Comparison of ENCODE assay signal across 11 cellular contexts in genomic region chr1:21291184-21291583, GRCh38. TPM values are rescaled to one million over a fixed set of nuclear protein-coding genes. Genes with fewer than 3 reads are reported as not detected.
DNase-seq lines count a peak whose midpoint lies in the region; ATAC-seq lines count a peak whose summit lies in the region.
"Had no signal": no experiment of that assay in that cellular context is flagged by ENCODE, and none has a peak within 500 bp of the region (broad histone marks: within the 10 kb centered on the region; RNA-seq: fewer than 3 reads in every experiment).

No MANE protein-coding gene starts in this region.

- H3K9ac ChIP-seq in muscle layer of colon (ENCODE audit: low read length), result peak overlapping the region; percentile 21

- no peak overlapping the region for H3K4me3 ChIP-seq in muscle layer of colon (ENCODE audit: low read depth in 1 of 2, low read length in 2 of 2)

- peak overlapping the region; percentile 89 for H3K4me3 Mint-ChIP-seq in stimulated activated naive CD8-positive, alpha-beta T cell treated with anti-CD3 and anti-CD28 coated beads, Interleukin-15, Interleukin-2, amounts not matched to agents 100 ng/mL and 50 ng/mL, for 24 hours

- H3K36me3 ChIP-seq in muscle layer of colon (ENCODE audit: insufficient read depth, low read length), result peaks cover 3% of the 10 kb centered on the region

- H3K4me1 Mint-ChIP-seq in stimulated activated naive CD8-positive, alpha-beta T cell treated with anti-CD3 and anti-CD28 coated beads, Interleukin-15, Interleukin-2, amounts not matched to agents 100 ng/mL and 50 ng/mL, for 24 hours (ENCODE audit: low read depth), result peaks cover 82% of the 10 kb centered on the region

- ATAC-seq in stimulated activated naive CD8-positive, alpha-beta T cell treated with anti-CD3 and anti-CD28 coated beads, Interleukin-15, Interleukin-2, amounts not matched to agents 100 U/mL and 50 U/mL, for 24 hours, result no peak
- ATAC-seq in activated naive CD4-positive, alpha-beta T cell treated with anti-CD3 and anti-CD28 coated beads, Interleukin-2, amount 50 U/mL, for 72 hours, result no peak
- no peak for ATAC-seq in HG02642 (IDR thresholded peaks at IDR 0.05; ENCODE audit: poor library complexity, unreplicated experiment)

- H3K9me3 Mint-ChIP-seq in stimulated activated naive CD8-positive, alpha-beta T cell treated with anti-CD3 and anti-CD28 coated beads, Interleukin-15, Interleukin-2, amounts not matched to agents 100 ng/mL and 50 ng/mL, for 24 hours, result no peaks in the 10 kb centered on the region
- no peaks in the 10 kb centered on the region for H3K9me3 Mint-ChIP-seq in activated naive CD4-positive, alpha-beta T cell treated with anti-CD3 and anti-CD28 coated beads, Interleukin-2, amount 50 U/mL, for 72 hours

- H3K27ac Mint-ChIP-seq in stimulated activated naive CD8-positive, alpha-beta T cell treated with anti-CD3 and anti-CD28 coated beads, Interleukin-15, Interleukin-2, amounts not matched to agents 100 ng/mL and 50 ng/mL, for 24 hours, result peak overlapping the region; percentile 95
- H3K27ac Mint-ChIP-seq in activated naive CD4-positive, alpha-beta T cell treated with anti-CD3 and anti-CD28 coated beads, Interleukin-2, amount 50 U/mL, for 72 hours, result peak overlapping the region; percentile 77 to 93

- no peaks in the 10 kb centered on the region for H3K27me3 ChIP-seq in muscle layer of colon (ENCODE audit: control insufficient read depth in 1 of 2, insufficient read depth in 2 of 2, low read length in 2 of 2)

- DNase-seq in stimulated activated naive CD8-positive, alpha-beta T cell treated with anti-CD3 and anti-CD28 coated beads, Interleukin-15, Interleukin-2, amounts not matched to agents 100 U/mL and 50 U/mL, for 24 hours, result no peak
- DNase-seq in activated naive CD4-positive, alpha-beta T cell treated with anti-CD3 and anti-CD28 coated beads, Interleukin-2, amount 50 U/mL, for 72 hours (ENCODE audit: low spot score in 2 of 2), result no peak
- DNase-seq in amniotic stem cell (lab: John Stamatoyannopoulos, UW) (no peak), ureter (ENCODE audit: low spot score) (no peak), GDM1 (lab: John Stamatoyannopoulos, UW) (no peak)
- DNase-seq: foreskin melanocyte, NCI-H226, T-helper 9 cell had no signal

- H3K36me3 Mint-ChIP-seq in stimulated activated naive CD8-positive, alpha-beta T cell treated with anti-CD3 and anti-CD28 coated beads, Interleukin-15, Interleukin-2, amounts not matched to agents 100 ng/mL and 50 ng/mL, for 24 hours (ENCODE audit: low read depth), result peaks cover 22% of the 10 kb centered on the region
- H3K36me3 Mint-ChIP-seq in activated naive CD4-positive, alpha-beta T cell treated with anti-CD3 and anti-CD28 coated beads, Interleukin-2, amount 50 U/mL, for 72 hours, result peaks cover 6 to 7% of the 10 kb centered on the region in 2 donors

- H3K27ac ChIP-seq in muscle layer of colon (ENCODE audit: low read depth, low read length), result no peak overlapping the region

- peaks cover 43% of the 10 kb centered on the region for H3K4me1 ChIP-seq in muscle layer of colon (ENCODE audit: insufficient read depth, low read length)

- H3K27me3 Mint-ChIP-seq in stimulated activated naive CD8-positive, alpha-beta T cell treated with anti-CD3 and anti-CD28 coated beads, Interleukin-15, Interleukin-2, amounts not matched to agents 100 ng/mL and 50 ng/mL, for 24 hours, result no peaks in the 10 kb centered on the region

- H3K9me3 ChIP-seq in muscle layer of colon (ENCODE audit: low read length), result no peaks in the 10 kb centered on the region

RNA-seq across cellular contexts. Expression of gene ECE1, which starts 0.9 kb away (rescaled TPM):
- total RNA-seq in activated naive CD4-positive, alpha-beta T cell treated with anti-CD3 and anti-CD28 coated beads, Interleukin-2, amount 50 U/mL, for 72 hours, result 100 to 1,000 TPM; 111 to 118 TPM
- 131 TPM for total RNA-seq in ureter
